Comparison of ENCODE assay signal across 23 cellular contexts in the genomic region with DNA sequence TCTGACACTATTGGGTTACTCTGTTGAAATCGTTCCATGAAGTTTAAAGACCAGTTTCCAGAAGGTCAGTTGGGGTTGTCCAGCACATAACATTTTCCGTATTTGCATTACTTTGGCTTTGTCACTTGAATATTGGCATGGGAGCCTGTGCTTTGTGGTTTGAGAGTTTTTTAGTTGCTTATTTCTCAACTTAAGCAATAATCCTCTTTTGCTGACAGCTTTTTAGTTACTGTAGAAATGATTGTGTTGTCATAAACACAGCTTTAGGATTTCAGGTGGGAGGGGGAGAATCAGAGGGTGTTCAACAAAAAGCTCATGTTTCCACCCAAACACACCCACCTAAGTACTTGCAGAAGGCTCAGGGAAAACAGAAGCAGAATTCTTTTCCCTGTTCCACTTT.
DNase-seq lines count a peak whose midpoint lies in the region; ATAC-seq, FAIRE-seq and TF ChIP-seq lines count a peak whose summit lies in the region.
"Had no signal": no experiment of that assay in that cellular context is flagged by ENCODE, and none has a peak within 500 bp of the region (broad histone marks: within the 10 kb centered on the region; RNA-seq: fewer than 3 reads in every experiment).

No MANE protein-coding gene starts in this region.

- no peaks in the 10 kb centered on the region for H3K23me2 ChIP-seq in H1 (ENCODE audit: low read depth, low read length)

- no peak for ATAC-seq in HG03108 (IDR thresholded peaks at IDR 0.05; ENCODE audit: unreplicated experiment)
- ATAC-seq in HG02678 (IDR thresholded peaks at IDR 0.05; ENCODE audit: unreplicated experiment), result no peak

- DNase-seq in adipocyte (ENCODE audit: low read depth), result no peak
- no peak for DNase-seq in H1 (ENCODE audit: low read depth in 1 of 2, low spot score in 2 of 2)
- DNase-seq in myocyte (ENCODE audit: low read depth), result peak; percentile 3
- DNase-seq in stromal cell of bone marrow (ENCODE audit: low read depth), result peak; percentile 25
- DNase-seq in T-helper 2 cell, result no peak
- DNase-seq: BE2C, DMS53, GF-D8, H9, HFFc6, IMR-90, NCI-H1694 treated with DMSO at 0.1 percent for 48 hours, NCI-H446, NCI-H526, OCI-M1 had no signal

- 0 out of 2 replicates have a peak overlapping the region, but pooled peaks have one; percentile 62 for H2BK20ac ChIP-seq in H1 (ENCODE audit: low read length)

- H2AK5ac ChIP-seq in H1 (ENCODE audit: low read depth, low read length), result no peak overlapping the region

- no peak overlapping the region for H2BK120ac ChIP-seq in H1 (replicated peaks; ENCODE audit: low read depth, low read length)

- no peak overlapping the region for H3K4ac ChIP-seq in H1 (replicated peaks; ENCODE audit: insufficient read length, low read depth, low read length)

- no peak overlapping the region for H3K18ac ChIP-seq in H1 (ENCODE audit: extremely low read depth, low read length)

- H3K4me1 ChIP-seq in adipocyte (ENCODE audit: control insufficient read depth, insufficient read depth, low read length) (peaks cover 21% of the 10 kb centered on the region), H1 (replicated peaks in 1 of 4; ENCODE audit: control insufficient read depth in 3 of 4, insufficient read depth in 4 of 4, low read length in 3 of 4) (peaks cover 0 to 5% (median 0%) of the 10 kb centered on the region in 4 experiments; a peak in 1 of 7 replicates)
- H3K4me1 ChIP-seq: BE2C had no signal

- H3K27me3 ChIP-seq in adipocyte (replicated peaks; ENCODE audit: control insufficient read depth, insufficient read depth, low read length), result no peaks in the 10 kb centered on the region
- H3K27me3 ChIP-seq in H1 (replicated peaks in 1 of 4; ENCODE audit: control insufficient read depth in 3 of 4, extremely low read depth in 1 of 4, insufficient read depth in 3 of 4, low read length in 3 of 4), result no peaks in the 10 kb centered on the region
- H3K27me3 ChIP-seq: BE2C, SJCRH30 had no signal

- WGBS in H1 (ENCODE audit: extremely low coverage in 1 of 2, insufficient coverage in 1 of 2, insufficient read length in 1 of 2, insufficient replicate concordance in 2 of 2, low coverage in 1 of 2, low lambda C conversion rate in 2 of 2, missing lambda C conversion rate in 1 of 2), 2 experiments, result 90% methylated on average over 2 of the region's 2 CpGs; no CpG with 5 or more reads in 1 of the 2 experiments

- no peak overlapping the region for H3K9ac ChIP-seq in adipocyte (ENCODE audit: low read length)
- no peak overlapping the region for H3K9ac ChIP-seq in H1 (replicated peaks in 1 of 4; ENCODE audit: extremely low read depth in 1 of 4, low read depth in 3 of 4, low read length in 3 of 4)
- H3K9ac ChIP-seq: KMS-11 had no signal

- H3K27ac ChIP-seq in H1 (ENCODE audit: low read depth, low read length), result no peak overlapping the region
- H3K27ac ChIP-seq: KMS-11, SJCRH30 had no signal

- TF ChIP-seq EP300 in H1 (IDR thresholded peaks at IDR 0.05; ENCODE audit: borderline replicate concordance in 1 of 2, low read depth in 2 of 2, low read length in 2 of 2), result no peak

- no peak overlapping the region for H2BK15ac ChIP-seq in H1 (ENCODE audit: low read length)

- H3K79me1 ChIP-seq in H1 (ENCODE audit: low read depth, low read length), result no peaks in the 10 kb centered on the region

- no peak overlapping the region for H4K5ac ChIP-seq in H1 (ENCODE audit: insufficient read length, low read depth, low read length)

- H3K4me2 ChIP-seq in H1 (ENCODE audit: insufficient read depth in 1 of 2, low read depth in 2 of 2, low read length in 2 of 2), result no peak overlapping the region
- H3K4me2 ChIP-seq: KMS-11 had no signal

- H3K14ac ChIP-seq in H1 (ENCODE audit: insufficient read length), result no peak overlapping the region

- CTCF ChIA-PET in H1 (lab: Charles Lee; ENCODE audit: partially characterized antibody), result interaction anchor here (0.6 to 0.8 kb wide), 3 partner anchors 8 to 11 kb away, joined by 3 read pairs; no protein-coding TSS in a partner anchor

- no peak for TF ChIP-seq POLR2A in H1 (IDR thresholded peaks at IDR 0.05; ENCODE audit: control extremely low read depth in 1 of 2, low read depth in 2 of 2, low read length in 2 of 2)

- H3K9me3 ChIP-seq in adipocyte (ENCODE audit: control insufficient read depth, low read length) (no peaks in the 10 kb centered on the region), H1 (ENCODE audit: insufficient read depth in 2 of 2, low read depth in 1 of 2, low read length in 1 of 2) (no peaks in the 10 kb centered on the region)
- H3K9me3 ChIP-seq: BE2C, SJCRH30 had no signal

- FAIRE-seq in H1 (lab: Jason Lieb, UNC), result no peak
- FAIRE-seq: D721Med, GM19239, HTR-8/SVneo, RCC 7860 had no signal

- no peaks in the 10 kb centered on the region for H4K20me1 ChIP-seq in H1 (replicated peaks in 1 of 2; ENCODE audit: control insufficient read depth in 1 of 2, insufficient read depth in 2 of 2, low read length in 2 of 2)

- no peak for TF ChIP-seq RAD21 in H1 (IDR thresholded peaks at IDR 0.05 in 1 of 2, conservative IDR thresholded peaks at IDR 0.05 in 1 of 2; ENCODE audit: low read depth in 2 of 2, low read length in 2 of 2)

- H3K4me3 ChIP-seq in adipocyte (ENCODE audit: low read length), result peak overlapping the region; percentile 39
- no peak overlapping the region for H3K4me3 ChIP-seq in H1 (ENCODE audit: extremely low read depth in 1 of 4, insufficient read depth in 2 of 4, low read depth in 3 of 4, low read length in 4 of 4)
- H3K4me3 ChIP-seq: SJCRH30 had no signal

- POLR2A ChIA-PET in H1 (lab: Charles Lee; ENCODE audit: partially characterized antibody), result no interaction called here

- H3K36me3 ChIP-seq in adipocyte (ENCODE audit: control insufficient read depth, insufficient read depth, low read length, severe bottlenecking) (no peaks in the 10 kb centered on the region), H1 (ENCODE audit: control insufficient read depth in 2 of 4, insufficient read depth in 4 of 4, low read length in 3 of 4) (no peaks in the 10 kb centered on the region)
- H3K36me3 ChIP-seq: BE2C, SJCRH30 had no signal

- no peaks in the 10 kb centered on the region for H3K79me2 ChIP-seq in H1 (ENCODE audit: control insufficient read depth in 1 of 2, insufficient read depth in 2 of 2, low read length in 2 of 2)

- no peak overlapping the region for H2AFZ ChIP-seq in H1 (ENCODE audit: low read length)

- no peak overlapping the region for H2BK12ac ChIP-seq in H1 (ENCODE audit: low read depth, low read length)

- no peak overlapping the region for H4K91ac ChIP-seq in H1 (replicated peaks; ENCODE audit: insufficient read length, low read length)

- no peak overlapping the region for H4K8ac ChIP-seq in H1 (ENCODE audit: extremely low read depth, insufficient read depth, low read length)

- TF ChIP-seq CTCF in H1 (IDR thresholded peaks at IDR 0.05; ENCODE audit: control extremely low read depth in 1 of 3, insufficient read depth in 1 of 3, low read depth in 1 of 3, low read length in 3 of 3), result no peak

- no peak overlapping the region for H2BK5ac ChIP-seq in H1 (ENCODE audit: low read depth, low read length)

- no peak overlapping the region for H3K56ac ChIP-seq in H1 (replicated peaks; ENCODE audit: insufficient read length, low read depth, low read length)

- H3K23ac ChIP-seq in H1 (ENCODE audit: insufficient read length), result no peak overlapping the region

TF ChIP-seq in H1, 55 proteins besides CTCF, POLR2A, EP300 and RAD21:
- TF ChIP-seq, protein P1, sequence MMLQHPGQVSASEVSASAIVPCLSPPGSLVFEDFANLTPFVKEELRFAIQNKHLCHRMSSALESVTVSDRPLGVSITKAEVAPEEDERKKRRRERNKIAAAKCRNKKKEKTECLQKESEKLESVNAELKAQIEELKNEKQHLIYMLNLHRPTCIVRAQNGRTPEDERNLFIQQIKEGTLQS (IDR thresholded peaks at IDR 0.05; ENCODE audit: insufficient read depth, low read depth, low read length), result no peak
- TF ChIP-seq RNF2 (IDR thresholded peaks at IDR 0.05; ENCODE audit: borderline replicate concordance, low read depth, low read length, missing control alignments, poor library complexity, severe bottlenecking) (no peak), POU5F1 (IDR thresholded peaks at IDR 0.05; ENCODE audit: low read depth, low read length) (no peak), JUN (IDR thresholded peaks at IDR 0.05; ENCODE audit: low read depth, low read length) (no peak), CBX5 (IDR thresholded peaks at IDR 0.05; ENCODE audit: low read depth, low read length) (no peak), CHD1 (IDR thresholded peaks at IDR 0.05; ENCODE audit: low read depth, low read length) (no peak), YY1 (IDR thresholded peaks at IDR 0.05; ENCODE audit: low read depth, low read length) (no peak), KDM1A (IDR thresholded peaks at IDR 0.05; ENCODE audit: borderline replicate concordance, low read length) (no peak), KDM4A (IDR thresholded peaks at IDR 0.05; ENCODE audit: low read depth, low read length, severe bottlenecking) (no peak), NANOG (IDR thresholded peaks at IDR 0.05; ENCODE audit: insufficient read depth, low read depth, low read length, poor library complexity, severe bottlenecking) (no peak)
- TF ChIP-seq, protein P2, sequence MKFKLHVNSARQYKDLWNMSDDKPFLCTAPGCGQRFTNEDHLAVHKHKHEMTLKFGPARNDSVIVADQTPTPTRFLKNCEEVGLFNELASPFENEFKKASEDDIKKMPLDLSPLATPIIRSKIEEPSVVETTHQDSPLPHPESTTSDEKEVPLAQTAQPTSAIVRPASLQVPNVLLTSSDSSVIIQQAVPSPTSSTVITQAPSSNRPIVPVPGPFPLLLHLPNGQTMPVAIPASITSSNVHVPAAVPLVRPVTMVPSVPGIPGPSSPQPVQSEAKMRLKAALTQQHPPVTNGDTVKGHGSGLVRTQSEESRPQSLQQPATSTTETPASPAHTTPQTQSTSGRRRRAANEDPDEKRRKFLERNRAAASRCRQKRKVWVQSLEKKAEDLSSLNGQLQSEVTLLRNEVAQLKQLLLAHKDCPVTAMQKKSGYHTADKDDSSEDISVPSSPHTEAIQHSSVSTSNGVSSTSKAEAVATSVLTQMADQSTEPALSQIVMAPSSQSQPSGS (IDR thresholded peaks at IDR 0.05; ENCODE audit: low read length), result no peak

Comparison
In these comparisons a context has a peak if more than half of its experiments do, and no peak if none do; other contexts are left out.
1. DNase-seq: peak in myocyte (single experiment) and stromal cell of bone marrow (single experiment); none in adipocyte (single experiment), H1 (0 of 2) and T-helper 2 cell (0 of 5).